Comparison of ENCODE assay signal across 18 cellular contexts in the genomic region with DNA sequence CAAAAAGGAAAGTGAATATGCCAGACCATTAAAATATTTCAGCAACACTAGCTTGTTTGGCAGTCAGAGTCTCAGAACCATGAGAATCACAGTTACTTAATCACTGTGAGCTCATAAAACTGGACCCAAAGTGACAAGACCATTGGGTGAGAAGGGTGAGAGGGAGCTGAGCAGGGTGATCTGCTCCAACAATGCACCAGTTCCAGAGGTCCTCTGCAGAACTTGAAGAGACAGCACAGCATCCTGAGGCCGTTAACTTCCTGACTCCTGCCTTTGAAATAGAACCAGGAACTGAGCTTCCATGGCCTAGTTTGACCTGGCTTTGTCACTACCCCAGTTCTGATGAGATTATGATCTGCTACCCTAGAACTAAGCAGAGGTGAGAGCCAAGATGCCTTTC. TPM values are rescaled to one million over a fixed set of nuclear protein-coding genes. Genes with fewer than 3 reads are reported as not detected.
A peak's percentile ranks its signal among the peaks of the same experiment; 100 is the strongest.
DNase-seq lines count a peak whose midpoint lies in the region; TF ChIP-seq lines count a peak whose summit lies in the region.
"Had no signal": no experiment of that assay in that cellular context is flagged by ENCODE, and none has a peak within 500 bp of the region (broad histone marks: within the 10 kb centered on the region; RNA-seq: fewer than 3 reads in every experiment).

No MANE protein-coding gene starts in this region.

- no peak overlapping the region for H3K4me3 ChIP-seq in ascending aorta
- no peak overlapping the region for H3K4me3 ChIP-seq in fibroblast of the aortic adventitia (ENCODE audit: low read depth, low read length)
- H3K4me3 ChIP-seq in muscle layer of colon (ENCODE audit: low read depth in 1 of 2, low read length in 2 of 2): no peak overlapping the region
- no peak overlapping the region for H3K4me3 ChIP-seq in tibial artery
- H3K4me3 ChIP-seq: skin epidermis had no signal

- H3K27me3 ChIP-seq in ascending aorta (no peaks in the 10 kb centered on the region), muscle layer of colon (ENCODE audit: control insufficient read depth in 1 of 2, insufficient read depth in 2 of 2, low read length in 2 of 2) (no peaks in the 10 kb centered on the region), tibial artery (no peaks in the 10 kb centered on the region)

- H3K9me3 ChIP-seq in ascending aorta (no peaks in the 10 kb centered on the region), muscle layer of colon (ENCODE audit: low read length) (no peaks in the 10 kb centered on the region), tibial artery (no peaks in the 10 kb centered on the region)

- H3K4me1 ChIP-seq in ascending aorta (peaks cover 0 to 35% of the 10 kb centered on the region in 2 donors), muscle layer of colon (ENCODE audit: insufficient read depth, low read length) (peaks cover 48% of the 10 kb centered on the region), tibial artery (peaks cover 0 to 64% (median 32%) of the 10 kb centered on the region in 4 donors)

- no peaks in the 10 kb centered on the region for H3K9me3 Mint-ChIP-seq in progenitor cell of endocrine pancreas (ENCODE audit: low read depth)
- H3K9me3 Mint-ChIP-seq: activated CD4-positive, alpha-beta T cell treated with anti-CD3 and anti-CD28 coated beads, Interleukin-2, amount 10 ng/mL, durations not matched to agents 7 days and 5 days; activated naive CD4-positive, alpha-beta T cell treated with anti-CD3 and anti-CD28 coated beads, Interleukin-2, amount 10 ng/mL, durations not matched to agents 7 days and 5 days; brain had no signal

- peaks cover 4% of the 10 kb centered on the region for H3K4me1 Mint-ChIP-seq in progenitor cell of endocrine pancreas (ENCODE audit: low read depth)
- H3K4me1 Mint-ChIP-seq: activated CD4-positive, alpha-beta T cell treated with anti-CD3 and anti-CD28 coated beads, Interleukin-2, amount 10 ng/mL, durations not matched to agents 7 days and 5 days; activated naive CD4-positive, alpha-beta T cell treated with anti-CD3 and anti-CD28 coated beads, Interleukin-2, amount 10 ng/mL, durations not matched to agents 7 days and 5 days had no signal

- no peak for TF ChIP-seq CTCF in ascending aorta (IDR thresholded peaks at IDR 0.05)
- no peak for TF ChIP-seq CTCF in fibroblast of the aortic adventitia (IDR thresholded peaks at IDR 0.05; ENCODE audit: insufficient read depth, low read length)
- no peak for TF ChIP-seq CTCF in tibial artery (IDR thresholded peaks at IDR 0.05)
- TF ChIP-seq CTCF in progenitor cell of endocrine pancreas (IDR thresholded peaks at IDR 0.05; ENCODE audit: unreplicated experiment): no peak

- no peak overlapping the region for H3K9ac ChIP-seq in muscle layer of colon (ENCODE audit: low read length)

- intact Hi-C loops in ascending aorta (cut with DNase I): no loop called here
- intact Hi-C loops in tibial artery (cut with DNase I; ENCODE audit: low total_unique reads): no loop called here

- no peaks in the 10 kb centered on the region for H3K36me3 ChIP-seq in ascending aorta
- H3K36me3 ChIP-seq in muscle layer of colon (ENCODE audit: insufficient read depth, low read length): no peaks in the 10 kb centered on the region
- H3K36me3 ChIP-seq in tibial artery: no peaks in the 10 kb centered on the region

- H3K27ac ChIP-seq in ascending aorta (peak overlapping the region; percentile 54 to 65), muscle layer of colon (ENCODE audit: low read depth, low read length) (peak overlapping the region; percentile 26), tibial artery (peak overlapping the region; percentile 23 to 66)

- no peak overlapping the region for H3K27ac Mint-ChIP-seq in progenitor cell of endocrine pancreas
- H3K27ac Mint-ChIP-seq: activated CD4-positive, alpha-beta T cell treated with anti-CD3 and anti-CD28 coated beads, Interleukin-2, amount 10 ng/mL, durations not matched to agents 7 days and 5 days; activated naive CD4-positive, alpha-beta T cell treated with anti-CD3 and anti-CD28 coated beads, Interleukin-2, amount 10 ng/mL, durations not matched to agents 7 days and 5 days had no signal

- no peaks in the 10 kb centered on the region for H3K36me3 Mint-ChIP-seq in progenitor cell of endocrine pancreas (ENCODE audit: insufficient read depth)
- H3K36me3 Mint-ChIP-seq: activated naive CD4-positive, alpha-beta T cell treated with anti-CD3 and anti-CD28 coated beads, Interleukin-2, amount 10 ng/mL, durations not matched to agents 7 days and 5 days had no signal

- H3K27me3 Mint-ChIP-seq in progenitor cell of endocrine pancreas: no peaks in the 10 kb centered on the region
- H3K27me3 Mint-ChIP-seq: activated CD4-positive, alpha-beta T cell treated with anti-CD3 and anti-CD28 coated beads, Interleukin-2, amount 10 ng/mL, durations not matched to agents 7 days and 5 days; activated naive CD4-positive, alpha-beta T cell treated with anti-CD3 and anti-CD28 coated beads, Interleukin-2, amount 10 ng/mL, durations not matched to agents 7 days and 5 days; brain had no signal

- DNase-seq in ascending aorta (ENCODE audit: low spot score in 2 of 2): no peak
- DNase-seq in fibroblast of the aortic adventitia (ENCODE audit: low read depth): peak; percentile 52
- DNase-seq in tibial artery: no peak
- no peak for DNase-seq in NCI-H2107 treated with DMSO at 0.1 percent for 48 hours (lab: John Stamatoyannopoulos, UW; ENCODE audit: unreplicated experiment)
- no peak for DNase-seq in progenitor cell of endocrine pancreas (ENCODE audit: low spot score, unreplicated experiment)
- no peak for DNase-seq in activated effector memory CD4-positive, alpha-beta T cell treated with Interleukin-2 at 50 U/mL for 16 hours
- DNase-seq: activated CD4-positive, alpha-beta T cell treated with anti-CD3 and anti-CD28 coated beads, Interleukin-2, amount 10 ng/mL, durations not matched to agents 7 days and 5 days; activated naive CD4-positive, alpha-beta T cell treated with anti-CD3 and anti-CD28 coated beads, Interleukin-2, amount 10 ng/mL, durations not matched to agents 7 days and 5 days; COR-L47; erythroblast; islet precursor cell; NCI-H2081; NCI-H524 treated with DMSO at 0.1 percent for 48 hours; OCI-M1; stimulated activated CD4-positive, alpha-beta T cell treated with anti-CD3 and anti-CD28 coated beads, Interleukin-4, amount 100 ng/mL, for 24 hours had no signal

- H3K4me3 Mint-ChIP-seq in progenitor cell of endocrine pancreas (ENCODE audit: low read depth): no peak overlapping the region
- H3K4me3 Mint-ChIP-seq: activated CD4-positive, alpha-beta T cell treated with anti-CD3 and anti-CD28 coated beads, Interleukin-2, amount 10 ng/mL, durations not matched to agents 7 days and 5 days; activated naive CD4-positive, alpha-beta T cell treated with anti-CD3 and anti-CD28 coated beads, Interleukin-2, amount 10 ng/mL, durations not matched to agents 7 days and 5 days had no signal

RNA-seq across cellular contexts. Expression of a gene that starts 57.4 kb away (rescaled TPM):
- total RNA-seq in ascending aorta: 99.9 TPM
- total RNA-seq in fibroblast of the aortic adventitia (ENCODE audit: low replicate concordance): 107 and 111 TPM in 2 replicates
- total RNA-seq in progenitor cell of endocrine pancreas: 15.3 and 15.5 TPM in 2 replicates
- total RNA-seq: activated CD4-positive, alpha-beta T cell treated with anti-CD3 and anti-CD28 coated beads, Interleukin-2, amount 10 ng/mL, durations not matched to agents 7 days and 5 days had no signal
